ENCODE assay signal across 11 cellular contexts in genomic region chr7:132783824-132784223, GRCh38.
DNase-seq lines count a peak whose midpoint lies in the region; TF ChIP-seq lines count a peak whose summit lies in the region.
"Had no signal": no experiment of that assay in that cellular context is flagged by ENCODE, and none has a peak within 500 bp of the region (broad histone marks: within the 10 kb centered on the region; RNA-seq: fewer than 3 reads in every experiment).

No MANE protein-coding gene starts in this region.

- peak overlapping the region in 3 of 5 experiments; percentile 20 to 52 (median 31) for H3K27ac Mint-ChIP-seq in brain
- H3K27ac Mint-ChIP-seq in activated CD4-positive, alpha-beta T cell treated with anti-CD3 and anti-CD28 coated beads, Interleukin-2, amount 10 ng/mL, durations not matched to agents 7 days and 5 days, result no peak overlapping the region
- H3K27ac Mint-ChIP-seq: activated CD8-positive, alpha-beta memory T cell treated with anti-CD3 and anti-CD28 coated beads, Interleukin-2, amount 10 ng/mL, durations not matched to agents 7 days and 5 days had no signal

- H3K27me3 ChIP-seq in prostate gland (replicated peaks; ENCODE audit: insufficient read depth), result no peaks in the 10 kb centered on the region

- WGBS in prostate gland, result 84% methylated on average over 8 of the region's 8 CpGs

- no peaks in the 10 kb centered on the region for H3K36me3 ChIP-seq in prostate gland

- TF ChIP-seq CTCF in brain (conservative IDR thresholded peaks at IDR 0.05) (no peak), prostate gland (IDR thresholded peaks at IDR 0.05) (no peak)

- H3K4me3 ChIP-seq in prostate gland, result no peak overlapping the region

- no peaks in the 10 kb centered on the region for H3K9me3 Mint-ChIP-seq in brain
- H3K9me3 Mint-ChIP-seq in activated CD4-positive, alpha-beta T cell treated with anti-CD3 and anti-CD28 coated beads, Interleukin-2, amount 10 ng/mL, durations not matched to agents 7 days and 5 days, result peaks cover 2% of the 10 kb centered on the region

- no peaks in the 10 kb centered on the region for H3K4me1 ChIP-seq in prostate gland (replicated peaks)

- no peaks in the 10 kb centered on the region for H3K27me3 Mint-ChIP-seq in brain
- H3K27me3 Mint-ChIP-seq in activated CD4-positive, alpha-beta T cell treated with anti-CD3 and anti-CD28 coated beads, Interleukin-2, amount 10 ng/mL, durations not matched to agents 7 days and 5 days, result no peaks in the 10 kb centered on the region
- H3K27me3 Mint-ChIP-seq: activated CD8-positive, alpha-beta memory T cell treated with anti-CD3 and anti-CD28 coated beads, Interleukin-2, amount 10 ng/mL, durations not matched to agents 7 days and 5 days had no signal

- intact Hi-C loops in prostate gland (cut with DNase I), result no loop called here

- H3K36me3 Mint-ChIP-seq in brain, result peaks cover 37% of the 10 kb centered on the region
- H3K36me3 Mint-ChIP-seq in activated CD4-positive, alpha-beta T cell treated with anti-CD3 and anti-CD28 coated beads, Interleukin-2, amount 10 ng/mL, durations not matched to agents 7 days and 5 days (ENCODE audit: low read depth), result peaks cover 12% of the 10 kb centered on the region

- CTCF ChIA-PET in activated CD4-positive, alpha-beta T cell treated with anti-CD3 and anti-CD28 coated beads, Interleukin-2, amount 10 ng/mL, durations not matched to agents 7 days and 5 days (lab: Charles Lee), result interaction anchor here (1.3 kb wide), 1 partner anchor 39 kb away, joined by 3 read pairs; no protein-coding TSS in a partner anchor

- peaks cover 25% of the 10 kb centered on the region for H3K4me1 Mint-ChIP-seq in brain
- no peaks in the 10 kb centered on the region for H3K4me1 Mint-ChIP-seq in activated CD4-positive, alpha-beta T cell treated with anti-CD3 and anti-CD28 coated beads, Interleukin-2, amount 10 ng/mL, durations not matched to agents 7 days and 5 days
- H3K4me1 Mint-ChIP-seq: activated CD8-positive, alpha-beta memory T cell treated with anti-CD3 and anti-CD28 coated beads, Interleukin-2, amount 10 ng/mL, durations not matched to agents 7 days and 5 days had no signal

- H3K9me3 ChIP-seq in prostate gland, result no peaks in the 10 kb centered on the region

- no peak overlapping the region for H3K27ac ChIP-seq in prostate gland

- DNase-seq in EH (ENCODE audit: low read depth) (peak; percentile 91), NCI-H1105 treated with DMSO at 0.1 percent for 48 hours (lab: John Stamatoyannopoulos, UW) (peak; percentile 71), non-pigmented ciliary epithelial cell (ENCODE audit: low read depth) (peak; percentile 81), prostate gland (ENCODE audit: low spot score) (no peak), T-helper 9 cell (no peak)
- DNase-seq in activated CD4-positive, alpha-beta T cell treated with anti-CD3 and anti-CD28 coated beads, Interleukin-2, amount 10 ng/mL, durations not matched to agents 7 days and 5 days, result no peak
- DNase-seq: activated CD8-positive, alpha-beta memory T cell treated with anti-CD3 and anti-CD28 coated beads, Interleukin-2, amount 10 ng/mL, durations not matched to agents 7 days and 5 days; cerebellar nuclear complex; NCI-H187 treated with DMSO at 0.1 percent for 48 hours; SW 1271 had no signal

- POLR2A ChIA-PET in activated CD4-positive, alpha-beta T cell treated with anti-CD3 and anti-CD28 coated beads, Interleukin-2, amount 10 ng/mL, durations not matched to agents 7 days and 5 days (lab: Charles Lee), result no interaction called here

- no peak overlapping the region for H3K4me3 Mint-ChIP-seq in brain
- H3K4me3 Mint-ChIP-seq in activated CD4-positive, alpha-beta T cell treated with anti-CD3 and anti-CD28 coated beads, Interleukin-2, amount 10 ng/mL, durations not matched to agents 7 days and 5 days, result no peak overlapping the region
- H3K4me3 Mint-ChIP-seq: activated CD8-positive, alpha-beta memory T cell treated with anti-CD3 and anti-CD28 coated beads, Interleukin-2, amount 10 ng/mL, durations not matched to agents 7 days and 5 days had no signal

- no peak for TF ChIP-seq POLR2A in prostate gland (IDR thresholded peaks at IDR 0.05)

Comparison
In these comparisons a context has a peak if more than half of its experiments do, and no peak if none do; other contexts are left out.
1. DNase-seq: peak in EH (single experiment), NCI-H1105 treated with DMSO at 0.1 percent for 48 hours (single experiment) and non-pigmented ciliary epithelial cell (single experiment); none in activated CD4-positive, alpha-beta T cell treated with anti-CD3 and anti-CD28 coated beads, Interleukin-2, amount 10 ng/mL, durations not matched to agents 7 days and 5 days (single experiment), prostate gland (single experiment) and T-helper 9 cell (single experiment).